ENCODE assay signal across 21 cellular contexts in the genomic region with DNA sequence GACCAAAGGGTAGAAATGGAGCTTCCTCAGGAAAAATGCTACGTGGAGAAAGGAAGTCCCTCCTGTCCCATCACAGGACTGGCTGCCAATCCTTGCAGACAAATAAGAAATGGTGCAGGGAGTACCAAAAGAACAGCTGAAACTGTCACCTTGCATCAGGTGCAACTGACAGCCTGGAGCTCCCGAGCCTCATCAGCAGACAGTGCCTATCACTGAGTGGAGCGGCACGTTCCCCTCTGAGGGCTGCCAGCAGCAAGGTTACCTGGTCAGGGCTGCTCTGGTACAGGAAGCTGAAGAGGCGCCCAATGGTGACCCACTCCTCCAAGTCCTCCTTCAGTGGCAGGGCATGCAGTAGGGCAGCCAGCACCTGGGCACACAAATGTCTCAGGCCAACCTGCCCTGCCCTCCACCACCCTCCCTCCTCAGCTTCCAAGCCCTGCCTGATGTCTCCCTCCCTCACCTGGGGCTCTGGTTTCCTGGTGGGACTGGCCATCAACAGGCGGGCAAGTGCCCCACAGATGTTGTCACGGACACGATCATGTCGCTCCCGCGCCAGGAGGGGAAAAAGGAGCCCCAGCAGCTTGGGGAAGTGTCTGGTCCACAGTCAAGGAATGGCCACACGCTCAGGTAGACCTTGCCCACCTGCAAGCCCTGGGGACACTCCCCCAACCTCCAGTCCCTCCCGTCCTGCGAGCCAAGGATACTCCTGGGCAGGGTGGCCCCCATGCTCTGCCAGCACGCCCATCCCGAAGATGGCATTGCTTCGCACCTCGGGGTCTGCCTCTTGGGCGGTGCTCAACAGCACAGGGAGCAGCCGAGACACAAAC. TPM values are rescaled to one million over a fixed set of nuclear protein-coding genes. Genes with fewer than 3 reads are reported as not detected.
DNase-seq lines count a peak whose midpoint lies in the region; TF ChIP-seq lines count a peak whose summit lies in the region.
"Had no signal": no experiment of that assay in that cellular context is flagged by ENCODE, and none has a peak within 500 bp of the region (broad histone marks: within the 10 kb centered on the region; RNA-seq: fewer than 3 reads in every experiment).

No MANE protein-coding gene starts in this region.

- no peaks in the 10 kb centered on the region for H3K9me3 Mint-ChIP-seq in activated T-cell treated with anti-CD3 and anti-CD28 coated beads, Interleukin-2, amount 50 U/mL, for 24 hours
- no peaks in the 10 kb centered on the region for H3K9me3 Mint-ChIP-seq in activated CD4-positive, alpha-beta memory T cell treated with anti-CD3 and anti-CD28 coated beads for 36 hours
- H3K9me3 Mint-ChIP-seq: CD8-positive, alpha-beta T cell; stimulated activated memory B cell treated with anti-CD40 and anti-IgM and Interleukin-4, amounts not matched to agents 10 μg/mL and 1 μg/mL and 100 μg/mL, for 72 hours had no signal

- H3K9me3 ChIP-seq in esophagus muscularis mucosa (no peaks in the 10 kb centered on the region), stomach smooth muscle (ENCODE audit: control insufficient read depth in 2 of 2, low read length in 2 of 2) (no peaks in the 10 kb centered on the region)
- H3K9me3 ChIP-seq: ovary, vagina had no signal

- no peak for TF ChIP-seq CTCF in esophagus muscularis mucosa (IDR thresholded peaks at IDR 0.05)

- H3K4me3 Mint-ChIP-seq in activated T-cell treated with anti-CD3 and anti-CD28 coated beads, Interleukin-2, amount 50 U/mL, for 24 hours, result no peak overlapping the region
- no peak overlapping the region for H3K4me3 Mint-ChIP-seq in activated CD4-positive, alpha-beta memory T cell treated with anti-CD3 and anti-CD28 coated beads for 36 hours
- H3K4me3 Mint-ChIP-seq: CD8-positive, alpha-beta T cell; stimulated activated memory B cell treated with anti-CD40 and anti-IgM and Interleukin-4, amounts not matched to agents 10 μg/mL and 1 μg/mL and 100 μg/mL, for 72 hours had no signal

- peaks cover 61 to 100% (median 98%) of the 10 kb centered on the region in 4 donors for H3K36me3 ChIP-seq in esophagus muscularis mucosa
- peaks cover 40 to 55% of the 10 kb centered on the region in 2 donors for H3K36me3 ChIP-seq in stomach smooth muscle (ENCODE audit: control insufficient read depth in 2 of 2, insufficient read depth in 2 of 2, low read length in 2 of 2)
- H3K36me3 ChIP-seq: ovary had no signal

- H3K27me3 ChIP-seq in esophagus muscularis mucosa, result no peaks in the 10 kb centered on the region
- no peaks in the 10 kb centered on the region for H3K27me3 ChIP-seq in stomach smooth muscle (ENCODE audit: control insufficient read depth in 1 of 2, insufficient read depth in 2 of 2, low read length in 2 of 2)
- H3K27me3 ChIP-seq: ovary, vagina had no signal

- peaks cover 97% of the 10 kb centered on the region for H3K36me3 Mint-ChIP-seq in activated T-cell treated with anti-CD3 and anti-CD28 coated beads, Interleukin-2, amount 50 U/mL, for 24 hours (ENCODE audit: low read depth)
- H3K36me3 Mint-ChIP-seq in activated CD4-positive, alpha-beta memory T cell treated with anti-CD3 and anti-CD28 coated beads for 36 hours, result peaks cover 41% of the 10 kb centered on the region

- peaks cover 11% of the 10 kb centered on the region for H3K4me1 Mint-ChIP-seq in activated T-cell treated with anti-CD3 and anti-CD28 coated beads, Interleukin-2, amount 50 U/mL, for 24 hours (ENCODE audit: low read depth)
- H3K4me1 Mint-ChIP-seq in activated CD4-positive, alpha-beta memory T cell treated with anti-CD3 and anti-CD28 coated beads for 36 hours (ENCODE audit: low read depth), result no peaks in the 10 kb centered on the region

- DNase-seq in activated T-cell treated with anti-CD3 and anti-CD28 coated beads, Interleukin-2, amount 50 U/mL, for 24 hours, result no peak
- DNase-seq in activated T-cell treated with anti-CD3 and anti-CD28 coated beads for 4 hours, result no peak
- no peak for DNase-seq in activated CD4-positive, alpha-beta memory T cell treated with anti-CD3 and anti-CD28 coated beads for 36 hours
- no peak for DNase-seq in esophagus muscularis mucosa (ENCODE audit: extremely low spot score)
- no peak for DNase-seq in amygdala (lab: John Stamatoyannopoulos, UW)
- no peak for DNase-seq in NCI-H69 (lab: John Stamatoyannopoulos, UW)
- DNase-seq in NCI-H510A treated with DMSO at 0.1 percent for 48 hours (lab: John Stamatoyannopoulos, UW), result no peak
- DNase-seq: CD8-positive, alpha-beta T cell; cerebellar nuclear complex; DMS79 treated with DMSO at 0.1 percent for 48 hours; GM23248; KG1; NCI-H1048; NCI-H2107; ovary; small intestine; WERI-Rb-1 had no signal

- POLR2A ChIA-PET in activated CD4-positive, alpha-beta memory T cell treated with anti-CD3 and anti-CD28 coated beads for 36 hours (lab: Charles Lee), result interaction anchor here (0.9 to 1.5 kb wide), 6 partner anchors 13 to 60 kb away, joined by 3 to 5 read pairs (median 3); partner anchors contain the start of gene TM9SF1

- H3K27ac Mint-ChIP-seq in activated T-cell treated with anti-CD3 and anti-CD28 coated beads, Interleukin-2, amount 50 U/mL, for 24 hours, result peak overlapping the region; percentile 76
- H3K27ac Mint-ChIP-seq in activated CD4-positive, alpha-beta memory T cell treated with anti-CD3 and anti-CD28 coated beads for 36 hours, result peak overlapping the region; percentile 55
- H3K27ac Mint-ChIP-seq: CD8-positive, alpha-beta T cell; stimulated activated memory B cell treated with anti-CD40 and anti-IgM and Interleukin-4, amounts not matched to agents 10 μg/mL and 1 μg/mL and 100 μg/mL, for 72 hours had no signal

- H3K4me3 ChIP-seq in esophagus muscularis mucosa, result no peak overlapping the region
- no peak overlapping the region for H3K4me3 ChIP-seq in stomach smooth muscle (ENCODE audit: low read length in 2 of 2)
- H3K4me3 ChIP-seq: GM23248, ovary, vagina had no signal

- H3K4me1 ChIP-seq in esophagus muscularis mucosa (peaks cover 11 to 17% (median 16%) of the 10 kb centered on the region in 4 donors), stomach smooth muscle (ENCODE audit: control insufficient read depth, insufficient read depth, low read length) (peaks cover 6% of the 10 kb centered on the region)

- TF ChIP-seq EP300 in esophagus muscularis mucosa (IDR thresholded peaks at IDR 0.05), result no peak

- TF ChIP-seq POLR2A in esophagus muscularis mucosa (IDR thresholded peaks at IDR 0.05; ENCODE audit: low read depth), result no peak

- intact Hi-C loops in activated CD4-positive, alpha-beta memory T cell treated with anti-CD3 and anti-CD28 coated beads for 36 hours (cut with micrococcal nuclease), result no loop called here
- intact Hi-C loops in esophagus muscularis mucosa (cut with DNase I), result no loop called here

- CTCF ChIA-PET in activated CD4-positive, alpha-beta memory T cell treated with anti-CD3 and anti-CD28 coated beads for 36 hours (lab: Charles Lee), result interaction anchor here (2.0 to 3.5 kb wide), 2 partner anchors 21 to 123 kb away, joined by 6 to 14 read pairs; partner anchors contain the start of gene IRF9

- H3K27me3 Mint-ChIP-seq in activated T-cell treated with anti-CD3 and anti-CD28 coated beads, Interleukin-2, amount 50 U/mL, for 24 hours, result no peaks in the 10 kb centered on the region
- no peaks in the 10 kb centered on the region for H3K27me3 Mint-ChIP-seq in activated CD4-positive, alpha-beta memory T cell treated with anti-CD3 and anti-CD28 coated beads for 36 hours
- H3K27me3 Mint-ChIP-seq: stimulated activated memory B cell treated with anti-CD40 and anti-IgM and Interleukin-4, amounts not matched to agents 10 μg/mL and 1 μg/mL and 100 μg/mL, for 72 hours had no signal

- H3K9ac ChIP-seq in stomach smooth muscle (ENCODE audit: low read length in 2 of 2), result no peak overlapping the region
- H3K9ac ChIP-seq: GM23248 had no signal

- WGBS in esophagus muscularis mucosa, result 84% methylated on average over 9 of the region's 20 CpGs

- H3K27ac ChIP-seq in esophagus muscularis mucosa (replicated peaks in 1 of 4) (peak overlapping the region in 3 of 4 donors; percentile 72 to 81 (median 77)), stomach smooth muscle (ENCODE audit: low read length) (peak overlapping the region; percentile 76)
- H3K27ac ChIP-seq: GM23248, ovary had no signal

RNA-seq across cellular contexts. Expression of gene IPO4, which starts 7.2 kb away (rescaled TPM):
- total RNA-seq in activated CD4-positive, alpha-beta memory T cell treated with anti-CD3 and anti-CD28 coated beads for 36 hours, result 10 to 100 TPM; 69.5 to 72.6 TPM
- total RNA-seq in esophagus muscularis mucosa, result 10 to 100 TPM; 12.9 to 41.6 (median 25.2) TPM

RNA-seq across cellular contexts. Expression of gene REC8, which starts 9.6 kb away (rescaled TPM):
- 10 to 100 TPM; 24.9 to 27.9 TPM for total RNA-seq in activated CD4-positive, alpha-beta memory T cell treated with anti-CD3 and anti-CD28 coated beads for 36 hours
- 1 to 10 TPM; 4.6 to 5.9 (median 5.0) TPM for total RNA-seq in esophagus muscularis mucosa

RNA-seq across cellular contexts. Expression of gene TM9SF1, which starts 13.8 kb away (rescaled TPM):
- total RNA-seq in activated CD4-positive, alpha-beta memory T cell treated with anti-CD3 and anti-CD28 coated beads for 36 hours, result 10 to 100 TPM; 23.7 to 26.7 TPM
- 10 to 100 TPM; 27.0 to 44.6 (median 43.8) TPM for total RNA-seq in esophagus muscularis mucosa

RNA-seq across cellular contexts. Expression of gene IRF9, which starts 20.4 kb away (rescaled TPM):
- 100 to 1,000 TPM; 158 to 172 TPM for total RNA-seq in activated CD4-positive, alpha-beta memory T cell treated with anti-CD3 and anti-CD28 coated beads for 36 hours
- 10 to 100 TPM; 39.5 to 78.3 (median 63.2) TPM for total RNA-seq in esophagus muscularis mucosa

RNA-seq across cellular contexts. Expression of gene TSSK4, which starts 24.0 kb away (rescaled TPM):
- total RNA-seq in activated CD4-positive, alpha-beta memory T cell treated with anti-CD3 and anti-CD28 coated beads for 36 hours, result under 1 TPM in 1 of 2 experiments, not detected in 1; 0.50 TPM
- under 1 TPM in 2 of 4 donors, not detected in 2; 0.57 to 0.58 TPM for total RNA-seq in esophagus muscularis mucosa
- total RNA-seq: GM23248, RPMI7951 had no signal
